Comparison of ENCODE assay signal across 17 cellular contexts in the genomic region with DNA sequence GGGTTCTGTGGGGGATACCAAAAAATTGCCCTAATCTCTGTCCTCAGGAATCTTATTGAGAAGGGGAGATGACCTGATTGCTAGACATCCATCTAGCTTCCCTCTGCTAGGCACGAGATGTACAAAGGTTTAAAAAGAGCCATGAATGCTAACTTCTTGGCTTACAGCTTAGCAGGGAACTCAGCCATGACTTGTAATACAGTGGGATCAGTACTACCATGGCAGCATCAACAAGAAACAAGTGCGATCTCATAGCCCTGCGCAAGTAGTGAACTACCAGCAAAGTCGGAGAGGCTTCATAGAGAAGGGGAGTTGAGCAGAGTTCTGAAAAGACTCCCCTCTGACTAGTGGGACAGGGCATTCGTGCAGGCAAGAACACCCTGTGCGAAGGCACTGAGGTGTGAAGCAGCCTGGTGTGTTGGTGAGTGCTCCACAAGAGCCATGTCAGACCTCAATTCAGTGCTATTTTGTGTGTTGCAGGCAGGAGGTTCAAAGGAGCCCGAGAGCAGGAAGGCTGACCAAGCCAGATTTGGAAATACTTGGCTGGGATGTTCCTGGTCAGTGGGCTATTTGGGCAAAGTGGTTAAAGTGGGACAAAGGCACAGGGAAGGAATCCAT.
DNase-seq lines count a peak whose midpoint lies in the region; ATAC-seq and TF ChIP-seq lines count a peak whose summit lies in the region.
"Had no signal": no experiment of that assay in that cellular context is flagged by ENCODE, and none has a peak within 500 bp of the region (broad histone marks: within the 10 kb centered on the region; RNA-seq: fewer than 3 reads in every experiment).

No MANE protein-coding gene starts in this region.

- no peak overlapping the region for H3K27ac Mint-ChIP-seq in activated T-cell treated with anti-CD3 and anti-CD28 coated beads, Interleukin-2, amount 50 U/mL, for 24 hours
- H3K27ac Mint-ChIP-seq: activated CD4-positive, alpha-beta memory T cell treated with anti-CD3 and anti-CD28 coated beads for 36 hours; immature natural killer cell; stimulated activated naive B cell treated with anti-CD40 and anti-IgM and Interleukin-4, amounts not matched to agents 10 μg/mL and 1 μg/mL and 100 μg/mL, for 72 hours had no signal

- H3K4me3 Mint-ChIP-seq in activated T-cell treated with anti-CD3 and anti-CD28 coated beads, Interleukin-2, amount 50 U/mL, for 24 hours, result no peak overlapping the region
- H3K4me3 Mint-ChIP-seq: activated CD4-positive, alpha-beta memory T cell treated with anti-CD3 and anti-CD28 coated beads for 36 hours; immature natural killer cell; stimulated activated naive B cell treated with anti-CD40 and anti-IgM and Interleukin-4, amounts not matched to agents 10 μg/mL and 1 μg/mL and 100 μg/mL, for 72 hours had no signal

- H3K4me3 ChIP-seq in fibroblast of mammary gland (ENCODE audit: control insufficient read depth, low read depth, low read length), result no peak overlapping the region
- H3K4me3 ChIP-seq: GM23248 had no signal

- H3K4me1 Mint-ChIP-seq in activated T-cell treated with anti-CD3 and anti-CD28 coated beads, Interleukin-2, amount 50 U/mL, for 24 hours (ENCODE audit: low read depth), result peaks cover 4% of the 10 kb centered on the region

- peak; percentile 2 for TF ChIP-seq CTCF in fibroblast of mammary gland (conservative IDR thresholded peaks at IDR 0.05; ENCODE audit: control insufficient read depth, insufficient read depth, low read depth, low read length)

- DNase-seq in D341Med (ENCODE audit: low spot score), result peak; percentile 25
- DNase-seq in NCI-H82 treated with DMSO at 0.1 percent for 48 hours (lab: John Stamatoyannopoulos, UW; ENCODE audit: unreplicated experiment), result peak; percentile 31
- DNase-seq in fibroblast of mammary gland (ENCODE audit: low read depth), result peak; percentile 33
- DNase-seq in sciatic nerve (ENCODE audit: low spot score), result no peak
- DNase-seq in activated T-cell treated with anti-CD3 and anti-CD28 coated beads, Interleukin-2, amount 50 U/mL, for 24 hours, result no peak
- DNase-seq in stimulated activated CD4-positive, alpha-beta T cell treated with anti-CD3 and anti-CD28 coated beads, Interleukin-2, amount 100 ng/mL, for 48 hours, result no peak
- DNase-seq: activated CD4-positive, alpha-beta memory T cell treated with anti-CD3 and anti-CD28 coated beads for 36 hours; BE2C; DMS79; GM23248; immature natural killer cell; NCI-H1417 treated with DMSO at 0.1 percent for 48 hours; occipital lobe; OCI-M1; small intestine; stimulated activated naive B cell treated with anti-CD40 and anti-IgM and Interleukin-4, amounts not matched to agents 10 μg/mL and 1 μg/mL and 100 μg/mL, for 72 hours had no signal

- no peaks in the 10 kb centered on the region for H3K9me3 Mint-ChIP-seq in activated T-cell treated with anti-CD3 and anti-CD28 coated beads, Interleukin-2, amount 50 U/mL, for 24 hours
- H3K9me3 Mint-ChIP-seq: activated CD4-positive, alpha-beta memory T cell treated with anti-CD3 and anti-CD28 coated beads for 36 hours; stimulated activated naive B cell treated with anti-CD40 and anti-IgM and Interleukin-4, amounts not matched to agents 10 μg/mL and 1 μg/mL and 100 μg/mL, for 72 hours had no signal

- no peaks in the 10 kb centered on the region for H3K36me3 Mint-ChIP-seq in activated T-cell treated with anti-CD3 and anti-CD28 coated beads, Interleukin-2, amount 50 U/mL, for 24 hours (ENCODE audit: low read depth)
- H3K36me3 Mint-ChIP-seq: activated CD4-positive, alpha-beta memory T cell treated with anti-CD3 and anti-CD28 coated beads for 36 hours; immature natural killer cell; stimulated activated naive B cell treated with anti-CD40 and anti-IgM and Interleukin-4, amounts not matched to agents 10 μg/mL and 1 μg/mL and 100 μg/mL, for 72 hours had no signal

- peak; percentile 53 for ATAC-seq in sciatic nerve
- no peak for ATAC-seq in HG03039 (IDR thresholded peaks at IDR 0.05; ENCODE audit: unreplicated experiment)
- ATAC-seq: stimulated activated naive B cell treated with anti-CD40 and anti-IgM and Interleukin-4, amounts not matched to agents 10 μg/mL and 1 μg/mL and 100 μg/mL, for 72 hours had no signal

- H3K27me3 Mint-ChIP-seq in activated T-cell treated with anti-CD3 and anti-CD28 coated beads, Interleukin-2, amount 50 U/mL, for 24 hours, result peaks cover 7% of the 10 kb centered on the region
- H3K27me3 Mint-ChIP-seq: stimulated activated naive B cell treated with anti-CD40 and anti-IgM and Interleukin-4, amounts not matched to agents 10 μg/mL and 1 μg/mL and 100 μg/mL, for 72 hours had no signal

- intact Hi-C loops in sciatic nerve (cut with DNase I), result no loop called here

Comparison
In these comparisons a context has a peak if more than half of its experiments do, and no peak if none do; other contexts are left out.
1. DNase-seq: peak in D341Med (single experiment), NCI-H82 treated with DMSO at 0.1 percent for 48 hours (single experiment) and fibroblast of mammary gland (single experiment); none in sciatic nerve (single experiment), activated T-cell treated with anti-CD3 and anti-CD28 coated beads, Interleukin-2, amount 50 U/mL, for 24 hours (single experiment) and stimulated activated CD4-positive, alpha-beta T cell treated with anti-CD3 and anti-CD28 coated beads, Interleukin-2, amount 100 ng/mL, for 48 hours (0 of 2).